In the genomic region with DNA sequence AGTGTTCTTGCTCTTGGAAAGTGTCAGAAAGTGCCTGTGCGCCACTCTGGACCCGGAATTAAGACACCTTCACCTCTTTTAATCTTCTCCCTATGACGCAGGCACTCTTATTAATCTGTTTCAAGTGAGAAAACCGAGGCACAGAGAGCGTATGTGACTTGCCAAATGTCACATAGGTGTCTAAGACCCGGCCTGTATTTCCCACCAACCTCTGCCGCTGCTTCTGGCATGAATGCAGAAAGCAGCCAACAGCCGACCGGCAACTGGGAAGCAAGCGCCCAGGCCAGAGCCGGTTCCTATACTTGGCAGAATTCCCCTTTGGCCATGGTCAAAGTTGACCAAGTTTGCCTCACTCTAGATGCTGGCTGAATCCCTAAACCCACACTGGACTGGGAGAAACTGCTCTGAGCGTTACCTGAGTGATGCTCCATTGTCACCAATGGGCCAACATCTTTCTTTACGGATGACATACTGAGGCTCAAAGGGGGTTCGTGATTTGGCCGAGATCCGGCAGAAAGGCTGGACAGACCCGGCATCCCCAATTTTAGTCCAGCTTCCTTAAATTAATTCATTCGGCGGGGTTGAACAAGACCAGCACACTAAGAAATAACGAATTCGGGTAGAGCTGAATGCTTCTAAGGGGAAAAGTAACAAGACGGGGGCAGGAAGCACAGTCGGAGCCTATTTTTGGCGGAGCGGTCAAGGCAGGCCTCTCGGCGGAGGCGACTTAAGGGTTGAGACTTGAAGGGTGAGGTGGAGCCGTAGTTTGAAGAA, we compare ENCODE assay signal across 1 cellular context.
TF ChIP-seq lines count a peak whose summit lies in the region.

No MANE protein-coding gene starts in this region.

TF ChIP-seq in GM23338, 12 proteins besides CTCF, POLR2A, EP300 and RAD21 (continued from another document):
- TF ChIP-seq, protein P1, sequence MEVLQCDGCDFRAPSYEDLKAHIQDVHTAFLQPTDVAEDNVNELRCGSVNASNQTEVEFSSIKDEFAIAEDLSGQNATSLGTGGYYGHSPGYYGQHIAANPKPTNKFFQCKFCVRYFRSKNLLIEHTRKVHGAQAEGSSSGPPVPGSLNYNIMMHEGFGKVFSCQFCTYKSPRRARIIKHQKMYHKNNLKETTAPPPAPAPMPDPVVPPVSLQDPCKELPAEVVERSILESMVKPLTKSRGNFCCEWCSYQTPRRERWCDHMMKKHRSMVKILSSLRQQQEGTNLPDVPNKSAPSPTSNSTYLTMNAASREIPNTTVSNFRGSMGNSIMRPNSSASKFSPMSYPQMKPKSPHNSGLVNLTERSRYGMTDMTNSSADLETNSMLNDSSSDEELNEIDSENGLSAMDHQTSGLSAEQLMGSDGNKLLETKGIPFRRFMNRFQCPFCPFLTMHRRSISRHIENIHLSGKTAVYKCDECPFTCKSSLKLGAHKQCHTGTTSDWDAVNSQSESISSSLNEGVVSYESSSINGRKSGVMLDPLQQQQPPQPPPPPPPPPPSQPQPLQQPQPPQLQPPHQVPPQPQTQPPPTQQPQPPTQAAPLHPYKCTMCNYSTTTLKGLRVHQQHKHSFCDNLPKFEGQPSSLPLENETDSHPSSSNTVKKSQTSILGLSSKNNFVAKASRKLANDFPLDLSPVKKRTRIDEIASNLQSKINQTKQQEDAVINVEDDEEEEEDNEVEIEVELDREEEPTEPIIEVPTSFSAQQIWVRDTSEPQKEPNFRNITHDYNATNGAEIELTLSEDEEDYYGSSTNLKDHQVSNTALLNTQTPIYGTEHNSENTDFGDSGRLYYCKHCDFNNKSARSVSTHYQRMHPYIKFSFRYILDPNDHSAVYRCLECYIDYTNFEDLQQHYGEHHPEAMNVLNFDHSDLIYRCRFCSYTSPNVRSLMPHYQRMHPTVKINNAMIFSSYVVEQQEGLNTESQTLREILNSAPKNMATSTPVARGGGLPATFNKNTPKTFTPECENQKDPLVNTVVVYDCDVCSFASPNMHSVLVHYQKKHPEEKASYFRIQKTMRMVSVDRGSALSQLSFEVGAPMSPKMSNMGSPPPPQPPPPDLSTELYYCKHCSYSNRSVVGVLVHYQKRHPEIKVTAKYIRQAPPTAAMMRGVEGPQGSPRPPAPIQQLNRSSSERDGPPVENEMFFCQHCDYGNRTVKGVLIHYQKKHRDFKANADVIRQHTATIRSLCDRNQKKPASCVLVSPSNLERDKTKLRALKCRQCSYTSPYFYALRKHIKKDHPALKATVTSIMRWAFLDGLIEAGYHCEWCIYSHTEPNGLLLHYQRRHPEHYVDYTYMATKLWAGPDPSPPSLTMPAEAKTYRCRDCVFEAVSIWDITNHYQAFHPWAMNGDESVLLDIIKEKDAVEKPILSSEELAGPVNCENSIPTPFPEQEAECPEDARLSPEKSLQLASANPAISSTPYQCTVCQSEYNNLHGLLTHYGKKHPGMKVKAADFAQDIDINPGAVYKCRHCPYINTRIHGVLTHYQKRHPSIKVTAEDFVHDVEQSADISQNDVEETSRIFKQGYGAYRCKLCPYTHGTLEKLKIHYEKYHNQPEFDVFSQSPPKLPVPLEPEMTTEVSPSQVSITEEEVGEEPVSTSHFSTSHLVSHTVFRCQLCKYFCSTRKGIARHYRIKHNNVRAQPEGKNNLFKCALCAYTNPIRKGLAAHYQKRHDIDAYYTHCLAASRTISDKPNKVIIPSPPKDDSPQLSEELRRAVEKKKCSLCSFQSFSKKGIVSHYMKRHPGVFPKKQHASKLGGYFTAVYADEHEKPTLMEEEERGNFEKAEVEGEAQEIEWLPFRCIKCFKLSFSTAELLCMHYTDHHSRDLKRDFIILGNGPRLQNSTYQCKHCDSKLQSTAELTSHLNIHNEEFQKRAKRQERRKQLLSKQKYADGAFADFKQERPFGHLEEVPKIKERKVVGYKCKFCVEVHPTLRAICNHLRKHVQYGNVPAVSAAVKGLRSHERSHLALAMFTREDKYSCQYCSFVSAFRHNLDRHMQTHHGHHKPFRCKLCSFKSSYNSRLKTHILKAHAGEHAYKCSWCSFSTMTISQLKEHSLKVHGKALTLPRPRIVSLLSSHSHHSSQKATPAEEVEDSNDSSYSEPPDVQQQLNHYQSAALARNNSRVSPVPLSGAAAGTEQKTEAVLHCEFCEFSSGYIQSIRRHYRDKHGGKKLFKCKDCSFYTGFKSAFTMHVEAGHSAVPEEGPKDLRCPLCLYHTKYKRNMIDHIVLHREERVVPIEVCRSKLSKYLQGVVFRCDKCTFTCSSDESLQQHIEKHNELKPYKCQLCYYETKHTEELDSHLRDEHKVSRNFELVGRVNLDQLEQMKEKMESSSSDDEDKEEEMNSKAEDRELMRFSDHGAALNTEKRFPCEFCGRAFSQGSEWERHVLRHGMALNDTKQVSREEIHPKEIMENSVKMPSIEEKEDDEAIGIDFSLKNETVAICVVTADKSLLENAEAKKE (CRISPR knock-in tag; IDR thresholded peaks at IDR 0.05): no peak
- no peak for TF ChIP-seq JUNB (IDR thresholded peaks at IDR 0.05; ENCODE audit: unreplicated experiment)
- peak; percentile 78 for TF ChIP-seq EZH2phosphoT487 (IDR thresholded peaks at IDR 0.05; ENCODE audit: unreplicated experiment)
- TF ChIP-seq ZNF114 (CRISPR knock-in tag; IDR thresholded peaks at IDR 0.05): no peak
- TF ChIP-seq, protein P2, sequence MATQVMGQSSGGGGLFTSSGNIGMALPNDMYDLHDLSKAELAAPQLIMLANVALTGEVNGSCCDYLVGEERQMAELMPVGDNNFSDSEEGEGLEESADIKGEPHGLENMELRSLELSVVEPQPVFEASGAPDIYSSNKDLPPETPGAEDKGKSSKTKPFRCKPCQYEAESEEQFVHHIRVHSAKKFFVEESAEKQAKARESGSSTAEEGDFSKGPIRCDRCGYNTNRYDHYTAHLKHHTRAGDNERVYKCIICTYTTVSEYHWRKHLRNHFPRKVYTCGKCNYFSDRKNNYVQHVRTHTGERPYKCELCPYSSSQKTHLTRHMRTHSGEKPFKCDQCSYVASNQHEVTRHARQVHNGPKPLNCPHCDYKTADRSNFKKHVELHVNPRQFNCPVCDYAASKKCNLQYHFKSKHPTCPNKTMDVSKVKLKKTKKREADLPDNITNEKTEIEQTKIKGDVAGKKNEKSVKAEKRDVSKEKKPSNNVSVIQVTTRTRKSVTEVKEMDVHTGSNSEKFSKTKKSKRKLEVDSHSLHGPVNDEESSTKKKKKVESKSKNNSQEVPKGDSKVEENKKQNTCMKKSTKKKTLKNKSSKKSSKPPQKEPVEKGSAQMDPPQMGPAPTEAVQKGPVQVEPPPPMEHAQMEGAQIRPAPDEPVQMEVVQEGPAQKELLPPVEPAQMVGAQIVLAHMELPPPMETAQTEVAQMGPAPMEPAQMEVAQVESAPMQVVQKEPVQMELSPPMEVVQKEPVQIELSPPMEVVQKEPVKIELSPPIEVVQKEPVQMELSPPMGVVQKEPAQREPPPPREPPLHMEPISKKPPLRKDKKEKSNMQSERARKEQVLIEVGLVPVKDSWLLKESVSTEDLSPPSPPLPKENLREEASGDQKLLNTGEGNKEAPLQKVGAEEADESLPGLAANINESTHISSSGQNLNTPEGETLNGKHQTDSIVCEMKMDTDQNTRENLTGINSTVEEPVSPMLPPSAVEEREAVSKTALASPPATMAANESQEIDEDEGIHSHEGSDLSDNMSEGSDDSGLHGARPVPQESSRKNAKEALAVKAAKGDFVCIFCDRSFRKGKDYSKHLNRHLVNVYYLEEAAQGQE (IDR thresholded peaks at IDR 0.05; ENCODE audit: unreplicated experiment): no peak
- no peak for TF ChIP-seq CREB1 (CRISPR knock-in tag; IDR thresholded peaks at IDR 0.05; ENCODE audit: low read depth)
- no peak for TF ChIP-seq STAT1 (IDR thresholded peaks at IDR 0.05; ENCODE audit: unreplicated experiment)
- TF ChIP-seq POLR2AphosphoS5 (IDR thresholded peaks at IDR 0.05; ENCODE audit: low read depth): no peak
- no peak for TF ChIP-seq NANOG (IDR thresholded peaks at IDR 0.05; ENCODE audit: borderline replicate concordance)
